ENCODE assay signal across 12 cellular contexts in genomic region chr5:149409268-149409948, GRCh38. TPM values are rescaled to one million over a fixed set of nuclear protein-coding genes. Genes with fewer than 3 reads are reported as not detected.
DNase-seq lines count a peak whose midpoint lies in the region; ATAC-seq, FAIRE-seq and TF ChIP-seq lines count a peak whose summit lies in the region.
"Had no signal": no experiment of that assay in that cellular context is flagged by ENCODE, and none has a peak within 500 bp of the region (broad histone marks: within the 10 kb centered on the region; RNA-seq: fewer than 3 reads in every experiment).

No MANE protein-coding gene starts in this region.

- peaks cover 14% of the 10 kb centered on the region for H3K9me1 ChIP-seq in IMR-90 (ENCODE audit: insufficient read depth, low read length)

- H3K4me1 ChIP-seq in IMR-90 (ENCODE audit: control insufficient read depth, insufficient read depth, low read length), result peaks cover 42% of the 10 kb centered on the region
- H3K4me1 ChIP-seq in duodenal mucosa (ENCODE audit: control insufficient read depth in 1 of 2, insufficient read depth in 2 of 2, low read length in 2 of 2), result peaks cover 8 to 12% of the 10 kb centered on the region in 2 donors
- H3K4me1 ChIP-seq in mesendoderm (ENCODE audit: control insufficient read depth, low read depth, low read length), result peaks cover 14% of the 10 kb centered on the region
- peaks cover 17% of the 10 kb centered on the region for H3K4me1 ChIP-seq in testis

- H4K8ac ChIP-seq in IMR-90 (ENCODE audit: low read depth in 2 of 2, low read length in 2 of 2) (peak overlapping the region in 1 of 2 experiments; percentile 95; a peak in 3 of 4 replicates), mesendoderm (ENCODE audit: low read depth, low read length) (no peak overlapping the region)

- H2BK120ac ChIP-seq in IMR-90 (ENCODE audit: low read depth, low read length) (peak overlapping the region; percentile 76), mesendoderm (ENCODE audit: low read depth, low read length) (no peak overlapping the region)

- peak overlapping the region; percentile 98 for H4K91ac ChIP-seq in IMR-90 (ENCODE audit: insufficient read depth, low read depth, low read length)

- no peak for FAIRE-seq in GM12892 (lab: Jason Lieb, UNC)
- FAIRE-seq: keratinocyte had no signal

- H3K79me2 ChIP-seq in mesendoderm (ENCODE audit: control insufficient read depth, insufficient read depth, low read length), result no peaks in the 10 kb centered on the region

- H3K4me3 ChIP-seq in IMR-90 (ENCODE audit: insufficient read depth, low read depth, low read length) (peak overlapping the region; percentile 63), duodenal mucosa (ENCODE audit: low read depth in 1 of 2, low read length in 2 of 2) (peak overlapping the region; percentile 55 to 71), mesendoderm (ENCODE audit: low read length) (no peak overlapping the region), testis (peak overlapping the region; percentile 61 to 69)

- peak overlapping the region; percentile 24; the same call in 1 of the 3 replicates for H2BK15ac ChIP-seq in IMR-90 (ENCODE audit: low read depth, low read length)
- H2BK15ac ChIP-seq in mesendoderm (replicated peaks; ENCODE audit: low read depth), result no peak overlapping the region

- peak overlapping the region; percentile 49 for H2AK9ac ChIP-seq in IMR-90 (replicated peaks; ENCODE audit: low read depth, low read length, poor library complexity)

- POLR2A ChIA-PET in IMR-90 (lab: Charles Lee; ENCODE audit: unreplicated experiment), result interaction anchor here (0.6 to 0.8 kb wide), 3 partner anchors 11 to 52 kb away, joined by 3 to 4 read pairs (median 3); partner anchors contain the start of gene PCYOX1L

- peak overlapping the region; percentile 98 for H3K23ac ChIP-seq in IMR-90 (ENCODE audit: low read depth, low read length)
- no peak overlapping the region for H3K23ac ChIP-seq in mesendoderm (ENCODE audit: low read length)

- peaks cover 77% of the 10 kb centered on the region for H4K20me1 ChIP-seq in IMR-90 (ENCODE audit: insufficient read depth, low read length)

- intact Hi-C loops in IMR-90 (cut with micrococcal nuclease) (no loop called here), testis (cut with DNase I; ENCODE audit: low total_unique reads) (no loop called here)

- H3K27ac ChIP-seq in IMR-90 (ENCODE audit: insufficient read depth, low read length) (peak overlapping the region; percentile 89), duodenal mucosa (ENCODE audit: low read depth, low read length) (peak overlapping the region; percentile 82), mesendoderm (ENCODE audit: low read depth, low read length) (no peak overlapping the region), testis (peak overlapping the region; percentile 91 to 95)

- in situ Hi-C loops in IMR-90 (cut with MboI; ENCODE audit: low sequenced_read_pairs), result no loop called here

- peak overlapping the region; percentile 98 for H3K14ac ChIP-seq in IMR-90 (replicated peaks; ENCODE audit: low read depth, low read length)

- BruUV-seq in IMR-90 (replicated peaks; lab: Mats Ljungman, UMichigan), result no TSS peak

- no peaks in the 10 kb centered on the region for H3K27me3 ChIP-seq in IMR-90 (ENCODE audit: control insufficient read depth, insufficient read depth, low read length)
- no peaks in the 10 kb centered on the region for H3K27me3 ChIP-seq in duodenal mucosa (ENCODE audit: control insufficient read depth in 1 of 2, insufficient read depth in 2 of 2, low read length in 2 of 2)
- H3K27me3 ChIP-seq in mesendoderm (ENCODE audit: insufficient read depth, low read length, poor library complexity), result no peaks in the 10 kb centered on the region
- no peaks in the 10 kb centered on the region for H3K27me3 ChIP-seq in testis

- H2AFZ ChIP-seq in IMR-90 (replicated peaks; ENCODE audit: low read length, poor library complexity), result peak overlapping the region; percentile 52

- H2BK20ac ChIP-seq in IMR-90 (ENCODE audit: low read depth, low read length), result peak overlapping the region; percentile 38; the same call in 1 of the 2 replicates

- H2BK5ac ChIP-seq in IMR-90 (ENCODE audit: low read depth, low read length, poor library complexity, severe bottlenecking) (peak overlapping the region; percentile 92), mesendoderm (ENCODE audit: low read length) (no peak overlapping the region)

- H3K4me2 ChIP-seq in IMR-90 (ENCODE audit: low read depth, low read length), result peak overlapping the region; percentile 85
- no peak overlapping the region for H3K4me2 ChIP-seq in mesendoderm (ENCODE audit: low read length)

- no CpG with 5 or more reads among the region's 6 CpGs for WGBS in IMR-90 (ENCODE audit: extremely low coverage in 2 of 2, insufficient read length in 1 of 2), 2 experiments
- WGBS in mesendoderm (ENCODE audit: extremely low coverage, insufficient coverage, low lambda C conversion rate), result no CpG with 5 or more reads among the region's 6 CpGs
- 62 to 77% methylated on average over 5 to 6 of the region's 6 CpGs for WGBS in testis, 2 donors

- H3K79me1 ChIP-seq in IMR-90 (ENCODE audit: low read depth in 1 of 2, low read length in 2 of 2) (peaks cover 7 to 64% of the 10 kb centered on the region in 2 experiments; a peak in 3 of 4 replicates), mesendoderm (ENCODE audit: low read length) (no peaks in the 10 kb centered on the region)

- peak overlapping the region; percentile 73; the same call in 1 of the 2 replicates for H3K18ac ChIP-seq in IMR-90 (ENCODE audit: low read depth, low read length)
- H3K18ac ChIP-seq in mesendoderm (ENCODE audit: low read length), result no peak overlapping the region

- H3K9ac ChIP-seq in IMR-90 (ENCODE audit: low read depth, low read length) (peak overlapping the region; percentile 99), duodenal mucosa (ENCODE audit: low read depth in 1 of 2, low read length in 2 of 2) (peak overlapping the region; percentile 63 to 72), mesendoderm (ENCODE audit: low read length) (no peak overlapping the region)

- TF ChIP-seq RAD21 in IMR-90 (IDR thresholded peaks at IDR 0.05; ENCODE audit: low read length), result no peak

- peak overlapping the region; percentile 99; the same call in 1 of the 2 replicates for H2AK5ac ChIP-seq in IMR-90 (ENCODE audit: low read depth, low read length)
- H2AK5ac ChIP-seq in mesendoderm (ENCODE audit: low read length), result no peak overlapping the region

- peaks cover 55% of the 10 kb centered on the region for H3K36me3 ChIP-seq in IMR-90 (ENCODE audit: control insufficient read depth, insufficient read depth, low read length)
- H3K36me3 ChIP-seq in duodenal mucosa (ENCODE audit: control insufficient read depth in 1 of 2, insufficient read depth in 2 of 2, low read length in 2 of 2), result no peaks in the 10 kb centered on the region
- H3K36me3 ChIP-seq in mesendoderm (ENCODE audit: control insufficient read depth, insufficient read depth, low read length), result no peaks in the 10 kb centered on the region
- no peaks in the 10 kb centered on the region for H3K36me3 ChIP-seq in testis (ENCODE audit: low read depth, missing control alignments)

- dilution Hi-C loops in IMR-90 (cut with HindIII; ENCODE audit: low sequenced_read_pairs, unreplicated experiment), result no loop called here

- no peak for ATAC-seq in IMR-90 (ENCODE audit: low read depth)
- ATAC-seq in HG02623 (IDR thresholded peaks at IDR 0.05; ENCODE audit: unreplicated experiment), result no peak
- no peak for ATAC-seq in HG03175 (IDR thresholded peaks at IDR 0.05; ENCODE audit: unreplicated experiment)

- H3K56ac ChIP-seq in IMR-90 (ENCODE audit: extremely low read depth, insufficient read depth, low read length), result peak overlapping the region; percentile 96
- H3K56ac ChIP-seq in mesendoderm (ENCODE audit: low read length), result no peak overlapping the region

- no peak for DNase-seq in IMR-90
- peak; percentile 43 for DNase-seq in mesendoderm
- no peak for DNase-seq in testis
- DNase-seq in GM12892 (ENCODE audit: insufficient read length), result no peak
- DNase-seq in activated CD4-positive, alpha-beta T cell treated with anti-CD3 and anti-CD28 coated beads, Interleukin-2, amount 50 U/mL, for 1 hour, result no peak
- DNase-seq: anterior cingulate cortex, NCI-H446 had no signal

- H3K4ac ChIP-seq in IMR-90 (ENCODE audit: low read depth, low read length) (peak overlapping the region; percentile 97), mesendoderm (ENCODE audit: low read depth, low read length) (no peak overlapping the region)

- CTCF ChIA-PET in IMR-90 (lab: Yijun Ruan, JAX), result no interaction called here

- H3K9me3 ChIP-seq in IMR-90 (ENCODE audit: control insufficient read depth, insufficient read depth, low read length) (no peaks in the 10 kb centered on the region), duodenal mucosa (ENCODE audit: control insufficient read depth in 1 of 2, low read length in 2 of 2) (no peaks in the 10 kb centered on the region), testis (no peaks in the 10 kb centered on the region)

- peak overlapping the region; percentile 48; the same call in 1 of the 2 replicates for H4K5ac ChIP-seq in IMR-90 (ENCODE audit: low read depth, low read length)
- H4K5ac ChIP-seq in mesendoderm (ENCODE audit: low read length), result no peak overlapping the region

- TF ChIP-seq CTCF in IMR-90 (conservative IDR thresholded peaks at IDR 0.05; ENCODE audit: low read depth, low read length) (no peak), testis (IDR thresholded peaks at IDR 0.05) (no peak)

- TF ChIP-seq POLR2A in IMR-90 (IDR thresholded peaks at IDR 0.05; ENCODE audit: low read depth, low read length) (peak; percentile 20; the same call in 1 of the 2 replicates), testis (IDR thresholded peaks at IDR 0.05) (no peak), GM12892 (IDR thresholded peaks at IDR 0.05; ENCODE audit: low read depth, low read length) (no peak)

TF ChIP-seq in IMR-90, 13 proteins besides CTCF, POLR2A, EP300 and RAD21 (continues in another document):
- TF ChIP-seq SMC3 (IDR thresholded peaks at IDR 0.05; ENCODE audit: low read depth, low read length), result no peak

RNA-seq across cellular contexts. Expression of gene IL17B, which starts 30.3 kb away (rescaled TPM):
- 0.28 TPM in 1 of 2 replicates, not detected in the other for total RNA-seq in IMR-90 (2012; rRNA removed)
- 0.31 and 0.86 TPM in 2 replicates for polyA plus RNA-seq in IMR-90 (2012; rRNA removed)
- polyA plus RNA-seq in IMR-90 (2012; cell fraction: cytosol; rRNA removed), result 0.84 TPM in 1 of 2 replicates, not detected in the other
- polyA plus RNA-seq in IMR-90 (2012; cell fraction: nucleus; rRNA removed; ENCODE audit: low replicate concordance), result 0.30 and 0.39 TPM in 2 replicates
- 0.10 TPM for polyA plus RNA-seq in mesendoderm (2013, experiment 1 of 2)
- polyA plus RNA-seq in mesendoderm (2013, experiment 2 of 2), result not detected
- 10 to 100 TPM in 1 of 2 donors, 1 to 10 TPM in 1; 4.7 to 12.4 TPM for total RNA-seq in testis
- 5.0 TPM for polyA plus RNA-seq in testis (ENCODE audit: insufficient read depth, low read depth, low replicate concordance)
- not detected for polyA plus RNA-seq in GM12892 (2012; ENCODE audit: missing spikeins)
- total RNA-seq: pulmonary artery endothelial cell had no signal
- polyA plus RNA-seq: keratinocyte had no signal

RNA-seq across cellular contexts. Expression of gene PCYOX1L, which starts 51.6 kb away (rescaled TPM):
- total RNA-seq in IMR-90 (2012; rRNA removed), result 5.8 and 7.0 TPM in 2 replicates
- polyA plus RNA-seq in IMR-90 (2012; rRNA removed), result 14.3 and 16.3 TPM in 2 replicates
- 10.1 and 15.5 TPM in 2 replicates for polyA plus RNA-seq in IMR-90 (2012; cell fraction: cytosol; rRNA removed)
- polyA plus RNA-seq in IMR-90 (2012; cell fraction: nucleus; rRNA removed; ENCODE audit: low replicate concordance), result 30.0 and 32.4 TPM in 2 replicates
- polyA plus RNA-seq in mesendoderm (2013, experiment 1 of 2), result 1.6 TPM
- 1.5 TPM for polyA plus RNA-seq in mesendoderm (2013, experiment 2 of 2)
- 10 to 100 TPM; 29.9 to 30.5 TPM for total RNA-seq in testis
- polyA plus RNA-seq in testis (ENCODE audit: insufficient read depth, low read depth, low replicate concordance), result 24.6 TPM
- polyA plus RNA-seq in GM12892 (2012; ENCODE audit: missing spikeins), result 7.5 TPM
